ENCODE assay signal across 14 cellular contexts in the genomic region with DNA sequence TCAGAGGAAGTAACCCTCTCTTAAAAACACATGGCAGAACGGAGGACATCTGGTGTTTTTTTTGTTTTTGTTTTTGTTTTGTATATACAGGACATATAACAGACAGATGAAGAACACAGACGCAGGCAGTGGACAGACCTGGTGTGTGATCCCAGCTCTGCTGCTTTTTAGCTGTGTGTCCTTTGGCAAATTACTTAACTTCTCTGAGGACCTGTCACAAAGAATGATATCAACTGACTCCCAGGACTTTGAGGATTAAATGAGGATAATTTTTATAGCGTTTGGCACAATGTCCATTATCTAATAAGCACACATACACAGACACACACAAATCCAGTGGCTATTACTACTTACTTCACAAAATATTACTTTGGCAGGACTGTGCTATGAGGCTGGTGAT. TPM values are rescaled to one million over a fixed set of nuclear protein-coding genes. Genes with fewer than 3 reads are reported as not detected.
"Had no signal": no experiment of that assay in that cellular context is flagged by ENCODE, and none has a peak within 500 bp of the region (broad histone marks: within the 10 kb centered on the region; RNA-seq: fewer than 3 reads in every experiment).

No MANE protein-coding gene starts in this region.

- FAIRE-seq: bronchial epithelial cell, pancreas had no signal

- H3K27me3 ChIP-seq: left lung, neutrophil had no signal

- H3K4me3 ChIP-seq: left lung, pancreas had no signal

- H3K36me3 ChIP-seq: left lung, neutrophil, pancreas had no signal

- H3K36me3 Mint-ChIP-seq: stimulated activated naive B cell treated with anti-CD40 and anti-IgM and Interleukin-4, amounts not matched to agents 10 μg/mL and 1 μg/mL and 100 μg/mL, for 72 hours; T-cell; WTC11 had no signal

- DNase-seq: activated CD4-positive, alpha-beta T cell treated with anti-CD3 and anti-CD28 coated beads for 36 hours; activated T-cell treated with anti-CD3 and anti-CD28 coated beads for 4 hours; effector CD8-positive, alpha-beta T cell; foreskin fibroblast; left lung; pancreas; stimulated activated naive B cell treated with anti-CD40 and anti-IgM and Interleukin-4, amounts not matched to agents 10 μg/mL and 1 μg/mL and 100 μg/mL, for 72 hours; T-cell had no signal

- H3K4me1 ChIP-seq: pancreas had no signal

- H3K27ac Mint-ChIP-seq: activated CD4-positive, alpha-beta T cell treated with anti-CD3 and anti-CD28 coated beads for 36 hours; dendritic cell treated with granulocyte-macrophage colony-stimulating factor and Interleukin-4, amounts not matched to agents 40 ng/mL and 50 ng/mL, for 4 days; stimulated activated naive B cell treated with anti-CD40 and anti-IgM and Interleukin-4, amounts not matched to agents 10 μg/mL and 1 μg/mL and 100 μg/mL, for 72 hours; T-cell; WTC11 had no signal

- H3K9me3 Mint-ChIP-seq: dendritic cell treated with granulocyte-macrophage colony-stimulating factor and Interleukin-4, amounts not matched to agents 40 ng/mL and 50 ng/mL, for 4 days; stimulated activated naive B cell treated with anti-CD40 and anti-IgM and Interleukin-4, amounts not matched to agents 10 μg/mL and 1 μg/mL and 100 μg/mL, for 72 hours; T-cell; WTC11 had no signal

- H3K27ac ChIP-seq: left lung, neutrophil, pancreas had no signal

- H3K9me3 ChIP-seq: left lung, neutrophil, pancreas had no signal

- H3K27me3 Mint-ChIP-seq: dendritic cell treated with granulocyte-macrophage colony-stimulating factor and Interleukin-4, amounts not matched to agents 40 ng/mL and 50 ng/mL, for 4 days had no signal

- H3K4me3 Mint-ChIP-seq: activated CD4-positive, alpha-beta T cell treated with anti-CD3 and anti-CD28 coated beads for 36 hours; WTC11 had no signal

RNA-seq across cellular contexts. Expression of gene TNN, which starts 3.9 kb away (rescaled TPM):
- total RNA-seq: bronchial epithelial cell, kidney epithelial cell, myocyte, T-cell had no signal
